8 cellular contexts compared by ENCODE assay signal in the genomic region with DNA sequence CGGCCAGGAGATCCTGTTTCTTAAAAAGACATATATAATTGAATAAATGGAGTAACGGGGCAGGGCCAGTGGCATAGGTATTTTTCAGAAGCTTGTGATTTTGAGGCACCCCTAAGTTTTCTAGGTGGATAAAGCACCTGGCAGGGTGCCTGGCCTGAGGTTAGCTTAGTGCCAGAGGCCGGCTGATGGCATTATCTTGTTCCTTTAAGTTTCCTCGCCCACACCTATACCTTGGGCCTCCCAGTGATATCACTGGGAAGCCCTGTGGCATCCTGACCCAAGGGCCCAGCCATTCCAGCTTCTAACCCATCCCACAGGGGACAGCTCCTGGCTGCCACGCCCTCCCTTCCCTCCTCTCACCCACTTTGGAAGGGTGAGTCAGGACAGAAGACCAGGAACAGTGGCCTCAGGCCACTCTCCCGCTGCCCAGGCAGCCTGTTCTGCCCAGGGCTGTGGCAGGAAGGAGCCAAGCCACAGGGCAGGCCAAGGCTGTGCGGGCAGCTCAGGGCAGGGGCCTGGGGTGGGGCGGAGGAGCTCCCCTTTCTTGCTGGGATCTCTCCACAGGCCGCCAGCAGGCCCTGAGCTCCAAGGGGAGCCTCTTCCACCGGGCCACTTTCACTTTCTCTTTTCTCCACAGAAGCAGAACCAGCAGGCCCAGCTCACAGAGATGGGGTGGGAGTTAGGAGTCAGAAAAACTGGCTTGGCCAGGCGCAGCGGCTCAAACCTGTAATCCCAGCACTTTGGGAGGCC.
DNase-seq lines count a peak whose midpoint lies in the region; ATAC-seq and TF ChIP-seq lines count a peak whose summit lies in the region.

No MANE protein-coding gene starts in this region.

- peak overlapping the region; percentile 90 to 94 for H2BK12ac ChIP-seq in mesenchymal stem cell (ENCODE audit: low read length in 2 of 2)

- no peaks in the 10 kb centered on the region for H3K9me3 Mint-ChIP-seq in CD4-positive, alpha-beta T cell
- H3K9me3 Mint-ChIP-seq in activated B cell treated with CpG ODN at 0.5 μM for 24 hours: no peaks in the 10 kb centered on the region

- peak overlapping the region in 1 of 2 experiments; percentile 70 for H3K23ac ChIP-seq in mesenchymal stem cell (ENCODE audit: low read length in 2 of 2)

- peaks cover 2% of the 10 kb centered on the region for H3K79me1 ChIP-seq in mesenchymal stem cell (replicated peaks; ENCODE audit: low read length, poor library complexity, severe bottlenecking)

- H3K9ac ChIP-seq in mesenchymal stem cell (ENCODE audit: low read length): peak overlapping the region; percentile 90

- peak; percentile 26 to 57 (median 32) for DNase-seq in CD4-positive, alpha-beta T cell
- peak; percentile 38 for DNase-seq in activated B cell treated with CpG ODN at 0.5 μM for 24 hours
- DNase-seq in dorsolateral prefrontal cortex: peak in 1 of 10 donors; percentile 45
- DNase-seq in mesenchymal stem cell: peak; percentile 92
- DNase-seq in suprapubic skin (ENCODE audit: low spot score in 2 of 2): no peak
- DNase-seq in mesenteric fat pad (ENCODE audit: low spot score): no peak

- H3K36me3 ChIP-seq in mesenchymal stem cell (ENCODE audit: control insufficient read depth in 1 of 2, insufficient read depth in 2 of 2, low read depth in 1 of 2, low read length in 2 of 2): no peaks in the 10 kb centered on the region
- no peaks in the 10 kb centered on the region for H3K36me3 ChIP-seq in suprapubic skin

- TF ChIP-seq EP300 in Ishikawa (IDR thresholded peaks at IDR 0.05; ENCODE audit: borderline replicate concordance) (no peak), suprapubic skin (IDR thresholded peaks at IDR 0.05) (no peak)

- peak overlapping the region in 1 of 2 experiments; percentile 72 for H3K14ac ChIP-seq in mesenchymal stem cell (ENCODE audit: low read length in 2 of 2)

- no peaks in the 10 kb centered on the region for H3K36me3 Mint-ChIP-seq in CD4-positive, alpha-beta T cell (ENCODE audit: low read depth)
- H3K36me3 Mint-ChIP-seq in activated B cell treated with CpG ODN at 0.5 μM for 24 hours (ENCODE audit: low read depth): no peaks in the 10 kb centered on the region

- intact Hi-C loops in CD4-positive, alpha-beta T cell (cut with DNase I, micrococcal nuclease): loop anchor here in 1 of 2 experiments (2.0 to 10.0 kb wide), 2 partner anchors 29 to 361 kb away; no protein-coding TSS in a partner anchor
- intact Hi-C loops in activated B cell treated with CpG ODN at 0.5 μM for 24 hours (cut with micrococcal nuclease): loop anchor here (1.0 kb wide), 1 partner anchor 8 kb away; no protein-coding TSS in a partner anchor
- intact Hi-C loops in dorsolateral prefrontal cortex (cut with DNase I): no loop called here

- peak overlapping the region; percentile 8 for H2AFZ ChIP-seq in mesenchymal stem cell (ENCODE audit: low read depth, low read length)

- peak overlapping the region; percentile 62 for H3K4me3 Mint-ChIP-seq in CD4-positive, alpha-beta T cell
- H3K4me3 Mint-ChIP-seq in activated B cell treated with CpG ODN at 0.5 μM for 24 hours: no peak overlapping the region

- WGBS in mesenchymal stem cell: 59% methylated on average over 8 of the region's 12 CpGs
- 37% methylated on average over 8 of the region's 12 CpGs for WGBS in suprapubic skin

- H3K4me1 Mint-ChIP-seq in CD4-positive, alpha-beta T cell (ENCODE audit: low read depth): peaks cover 48% of the 10 kb centered on the region
- H3K4me1 Mint-ChIP-seq in activated B cell treated with CpG ODN at 0.5 μM for 24 hours: peaks cover 45% of the 10 kb centered on the region

- H3K9me3 ChIP-seq in CD4-positive, alpha-beta T cell (ENCODE audit: control insufficient read depth, low read length): no peaks in the 10 kb centered on the region
- H3K9me3 ChIP-seq in mesenchymal stem cell (ENCODE audit: control insufficient read depth, low read length): no peaks in the 10 kb centered on the region
- no peaks in the 10 kb centered on the region for H3K9me3 ChIP-seq in suprapubic skin

- H2BK15ac ChIP-seq in mesenchymal stem cell (ENCODE audit: low read depth, poor library complexity, severe bottlenecking): peak overlapping the region; percentile 15

- H3K4me1 ChIP-seq in mesenchymal stem cell (ENCODE audit: control insufficient read depth, insufficient read depth, low read depth, low read length) (peaks cover 53% of the 10 kb centered on the region), suprapubic skin (peaks cover 78% of the 10 kb centered on the region)

- H4K8ac ChIP-seq in mesenchymal stem cell (ENCODE audit: low read length): peak overlapping the region; percentile 96

- no peaks in the 10 kb centered on the region for H3K27me3 ChIP-seq in CD4-positive, alpha-beta T cell (ENCODE audit: control insufficient read depth, insufficient read depth, low read length)
- H3K27me3 ChIP-seq in dorsolateral prefrontal cortex: no peaks in the 10 kb centered on the region
- H3K27me3 ChIP-seq in mesenchymal stem cell (ENCODE audit: control insufficient read depth in 1 of 2, insufficient read depth in 1 of 2, low read length in 2 of 2): no peaks in the 10 kb centered on the region
- H3K27me3 ChIP-seq in suprapubic skin: no peaks in the 10 kb centered on the region

- H3K4me3 ChIP-seq in dorsolateral prefrontal cortex (peak overlapping the region in 31 of 59 donors; percentile 1 to 45 (median 27)), mesenchymal stem cell (ENCODE audit: insufficient read depth in 1 of 2, low read depth in 1 of 2, low read length in 2 of 2) (peak overlapping the region in 1 of 2 experiments; percentile 63), suprapubic skin (peak overlapping the region; percentile 30)

- peak overlapping the region; percentile 97 for H2AK5ac ChIP-seq in mesenchymal stem cell (ENCODE audit: low read length, severe bottlenecking)

- ATAC-seq in CD4-positive, alpha-beta T cell (ENCODE audit: poor library complexity): no peak
- peak; percentile 10 for ATAC-seq in activated B cell treated with CpG ODN at 0.5 μM for 24 hours (ENCODE audit: low read depth)
- no peak for ATAC-seq in GM19035 (IDR thresholded peaks at IDR 0.05; ENCODE audit: unreplicated experiment)

- H3K4me2 ChIP-seq in mesenchymal stem cell (ENCODE audit: low read length, poor library complexity, severe bottlenecking): peak overlapping the region; percentile 4

- H3K18ac ChIP-seq in mesenchymal stem cell (ENCODE audit: low read depth in 1 of 2, low read length in 2 of 2): peak overlapping the region; percentile 89 to 94

- POLR2A ChIA-PET in CD4-positive, alpha-beta T cell (lab: Charles Lee): interaction anchor here (0.5 to 2.6 kb wide), 16 partner anchors 9 to 142 kb away, joined by 3 to 16 read pairs (median 4); a partner anchor contains a TSS
- POLR2A ChIA-PET in activated B cell treated with CpG ODN at 0.5 μM for 24 hours (lab: Charles Lee): interaction anchor here (1.0 to 4.3 kb wide), 10 partner anchors 9 to 169 kb away, joined by 3 to 88 read pairs (median 6); a partner anchor contains a TSS

- H3K27ac ChIP-seq in CD4-positive, alpha-beta T cell (ENCODE audit: low read depth, low read length): peak overlapping the region; percentile 60
- H3K27ac ChIP-seq in dorsolateral prefrontal cortex (peak overlapping the region in 58 of 59 donors; percentile 33 to 99 (median 81)), mesenchymal stem cell (ENCODE audit: low read length, poor library complexity, severe bottlenecking) (peak overlapping the region; percentile 94), suprapubic skin (peak overlapping the region; percentile 93)

- H2BK5ac ChIP-seq in mesenchymal stem cell (ENCODE audit: low read depth, low read length, poor library complexity, severe bottlenecking): peak overlapping the region; percentile 49

- H3K27me3 Mint-ChIP-seq in CD4-positive, alpha-beta T cell: no peaks in the 10 kb centered on the region
- H3K27me3 Mint-ChIP-seq in activated B cell treated with CpG ODN at 0.5 μM for 24 hours: no peaks in the 10 kb centered on the region

- peak overlapping the region; percentile 97 for H4K91ac ChIP-seq in mesenchymal stem cell (ENCODE audit: low read length)

- CTCF ChIA-PET in CD4-positive, alpha-beta T cell (lab: Charles Lee): interaction anchor here (0.8 to 2.6 kb wide), 4 partner anchors 19 to 78 kb away, joined by 3 to 13 read pairs (median 3); no protein-coding TSS in a partner anchor
- CTCF ChIA-PET in activated B cell treated with CpG ODN at 0.5 μM for 24 hours (lab: Charles Lee): interaction anchor here (0.8 to 2.1 kb wide), 6 partner anchors 10 to 90 kb away, joined by 3 to 5 read pairs (median 4); no protein-coding TSS in a partner anchor

- peak overlapping the region; percentile 95 to 97 for H3K4ac ChIP-seq in mesenchymal stem cell (ENCODE audit: low read depth in 1 of 2, low read length in 2 of 2)

- TF ChIP-seq RAD21 in Ishikawa (IDR thresholded peaks at IDR 0.05; ENCODE audit: low read depth): no peak

- peak overlapping the region; percentile 81 for H3K27ac Mint-ChIP-seq in CD4-positive, alpha-beta T cell
- peak overlapping the region; percentile 59 for H3K27ac Mint-ChIP-seq in activated B cell treated with CpG ODN at 0.5 μM for 24 hours

- no peak for TF ChIP-seq CTCF in CD4-positive, alpha-beta T cell (IDR thresholded peaks at IDR 0.05)
- no peak for TF ChIP-seq CTCF in activated B cell treated with CpG ODN at 0.5 μM for 24 hours (IDR thresholded peaks at IDR 0.05)
- no peak for TF ChIP-seq CTCF in dorsolateral prefrontal cortex (IDR thresholded peaks at IDR 0.05 in 54 of 56, conservative IDR thresholded peaks at IDR 0.05 in 2 of 56; ENCODE audit: low read depth in 1 of 56, partially characterized antibody in 56 of 56)
- TF ChIP-seq CTCF in suprapubic skin (IDR thresholded peaks at IDR 0.05): no peak

- no peak for TF ChIP-seq POLR2A in suprapubic skin (IDR thresholded peaks at IDR 0.05)

- H2BK120ac ChIP-seq in mesenchymal stem cell (ENCODE audit: low read depth, low read length): peak overlapping the region; percentile 99

TF ChIP-seq in Ishikawa, 13 proteins besides CTCF, POLR2A, EP300 and RAD21 (continues in another document):
- TF ChIP-seq, protein P1, sequence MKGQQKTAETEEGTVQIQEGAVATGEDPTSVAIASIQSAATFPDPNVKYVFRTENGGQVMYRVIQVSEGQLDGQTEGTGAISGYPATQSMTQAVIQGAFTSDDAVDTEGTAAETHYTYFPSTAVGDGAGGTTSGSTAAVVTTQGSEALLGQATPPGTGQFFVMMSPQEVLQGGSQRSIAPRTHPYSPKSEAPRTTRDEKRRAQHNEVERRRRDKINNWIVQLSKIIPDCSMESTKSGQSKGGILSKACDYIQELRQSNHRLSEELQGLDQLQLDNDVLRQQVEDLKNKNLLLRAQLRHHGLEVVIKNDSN (IDR thresholded peaks at IDR 0.05): no peak
- TF ChIP-seq ZBTB7A (IDR thresholded peaks at IDR 0.05; ENCODE audit: low read depth) (no peak), EGR1 (IDR thresholded peaks at IDR 0.05) (no peak)

Comparison
In these comparisons a context has a peak if more than half of its experiments do, and no peak if none do; other contexts are left out.
1. DNase-seq: peak in CD4-positive, alpha-beta T cell (10 of 10), activated B cell treated with CpG ODN at 0.5 μM for 24 hours (single experiment) and mesenchymal stem cell (single experiment); none in suprapubic skin (0 of 2) and mesenteric fat pad (single experiment).
2. Peak in every context shown above with its lines, with median percentiles within 50 percentile points of each other: H3K27ac ChIP-seq.